Comparison of ENCODE assay signal across 8 cellular contexts in genomic region chr19:12983091-12983490, GRCh38. TPM values are rescaled to one million over a fixed set of nuclear protein-coding genes. Genes with fewer than 3 reads are reported as not detected.
DNase-seq lines count a peak whose midpoint lies in the region; ATAC-seq and TF ChIP-seq lines count a peak whose summit lies in the region.
"Had no signal": no experiment of that assay in that cellular context is flagged by ENCODE, and none has a peak within 500 bp of the region (broad histone marks: within the 10 kb centered on the region; RNA-seq: fewer than 3 reads in every experiment).

No MANE protein-coding gene starts in this region.

- H3K9me3 ChIP-seq in heart right ventricle (no peaks in the 10 kb centered on the region), upper lobe of right lung (no peaks in the 10 kb centered on the region)

- peak overlapping the region in 3 of 10 donors; percentile 0 to 44 (median 31) for H3K27ac ChIP-seq in heart right ventricle
- no peak overlapping the region for H3K27ac ChIP-seq in upper lobe of right lung

- no peak for ATAC-seq in heart right ventricle
- ATAC-seq in left ventricle myocardium superior: no peak
- ATAC-seq in upper lobe of right lung: no peak

- intact Hi-C loops in heart right ventricle (cut with DNase I): loop anchor here in 8 of 10 donors (1.0 to 10.0 kb wide), 8 partner anchors 49 to 110 kb away; no protein-coding TSS in a partner anchor
- intact Hi-C loops in left ventricle myocardium superior (cut with micrococcal nuclease): loop anchor here (5.0 kb wide), 1 partner anchor 104 kb away; no protein-coding TSS in a partner anchor
- intact Hi-C loops in upper lobe of right lung (cut with DNase I): no loop called here

- TF ChIP-seq CTCF in heart right ventricle (IDR thresholded peaks at IDR 0.05): no peak
- no peak for TF ChIP-seq CTCF in fibroblast of villous mesenchyme (IDR thresholded peaks at IDR 0.05; ENCODE audit: insufficient read depth, low read depth, low read length)
- TF ChIP-seq CTCF in upper lobe of right lung (IDR thresholded peaks at IDR 0.05): no peak

- DNase-seq in heart right ventricle (no peak), left ventricle myocardium superior (no peak), fibroblast of villous mesenchyme (ENCODE audit: low read depth) (no peak), upper lobe of right lung (no peak), amniotic stem cell (lab: John Stamatoyannopoulos, UW) (no peak), GM03348 (ENCODE audit: low spot score) (no peak)

- H3K4me3 ChIP-seq in heart right ventricle (peak overlapping the region in 9 of 10 donors; percentile 17 to 47 (median 38)), fibroblast of villous mesenchyme (ENCODE audit: low read depth, low read length) (peak overlapping the region; percentile 26), upper lobe of right lung (peak overlapping the region; percentile 21)

- no peaks in the 10 kb centered on the region for H3K36me3 ChIP-seq in heart right ventricle
- no peaks in the 10 kb centered on the region for H3K36me3 ChIP-seq in upper lobe of right lung

- H3K4me1 ChIP-seq in heart right ventricle (peaks cover 3 to 29% (median 25%) of the 10 kb centered on the region in 9 donors), upper lobe of right lung (peaks cover 7% of the 10 kb centered on the region)

- no peaks in the 10 kb centered on the region for H3K27me3 ChIP-seq in heart right ventricle
- peaks cover 7% of the 10 kb centered on the region for H3K27me3 ChIP-seq in upper lobe of right lung

- WGBS in heart right ventricle, 2 donors: 51 to 59% methylated on average over 10 of the region's 10 CpGs

RNA-seq across cellular contexts. Expression of gene NFIX, which starts 12.2 kb away (rescaled TPM):
- total RNA-seq in heart right ventricle (100 to 1,000 TPM; 111 to 162 (median 145) TPM), left ventricle myocardium superior (171 TPM), fibroblast of villous mesenchyme (29.6 and 30.2 TPM in 2 replicates), upper lobe of right lung (168 TPM)
- polyA plus RNA-seq in heart right ventricle: 10 to 100 TPM; 16.8 to 34.2 TPM

RNA-seq across cellular contexts. Expression of gene DAND5, which starts 13.7 kb away (rescaled TPM):
- total RNA-seq in heart right ventricle: 10 to 100 TPM in 5 of 10 donors, 1 to 10 TPM in 5; 7.3 to 14.4 (median 10.1) TPM
- polyA plus RNA-seq in heart right ventricle: 1 to 10 TPM in 1 of 2 donors, under 1 TPM in 1; 0.71 to 4.2 TPM
- 11.2 TPM for total RNA-seq in left ventricle myocardium superior
- total RNA-seq in fibroblast of villous mesenchyme: not detected in 2 replicates
- not detected for total RNA-seq in upper lobe of right lung
- total RNA-seq: glomerular endothelial cell, T-cell had no signal

RNA-seq across cellular contexts. Expression of gene GADD45GIP1, which starts 26.1 kb away (rescaled TPM):
- total RNA-seq in heart right ventricle: 10 to 100 TPM; 18.4 to 33.9 (median 20.9) TPM
- 100 to 1,000 TPM; 120 to 237 TPM for polyA plus RNA-seq in heart right ventricle
- total RNA-seq in left ventricle myocardium superior: 28.7 TPM
- total RNA-seq in fibroblast of villous mesenchyme: 18.6 and 24.8 TPM in 2 replicates
- 16.4 TPM for total RNA-seq in upper lobe of right lung

RNA-seq across cellular contexts. Expression of gene RAD23A, which starts 37.4 kb away (rescaled TPM):
- total RNA-seq in heart right ventricle: 100 to 1,000 TPM; 138 to 201 (median 148) TPM
- 100 to 1,000 TPM; 187 to 289 TPM for polyA plus RNA-seq in heart right ventricle
- total RNA-seq in left ventricle myocardium superior: 188 TPM
- total RNA-seq in fibroblast of villous mesenchyme: 91.1 and 92.8 TPM in 2 replicates
- total RNA-seq in upper lobe of right lung: 109 TPM

RNA-seq across cellular contexts. Expression of gene CALR, which starts 44.7 kb away (rescaled TPM):
- total RNA-seq in heart right ventricle (100 to 1,000 TPM; 265 to 683 (median 348) TPM), left ventricle myocardium superior (422 TPM), fibroblast of villous mesenchyme (2,107 and 2,588 TPM in 2 replicates), upper lobe of right lung (991 TPM)
- polyA plus RNA-seq in heart right ventricle: 100 to 1,000 TPM; 197 to 830 TPM
